ENCODE assay signal across 11 cellular contexts in genomic region chr7:27640914-27641570, GRCh38. TPM values are rescaled to one million over a fixed set of nuclear protein-coding genes. Genes with fewer than 3 reads are reported as not detected.
DNase-seq lines count a peak whose midpoint lies in the region; ATAC-seq, FAIRE-seq and TF ChIP-seq lines count a peak whose summit lies in the region.
"Had no signal": no experiment of that assay in that cellular context is flagged by ENCODE, and none has a peak within 500 bp of the region (broad histone marks: within the 10 kb centered on the region; RNA-seq: fewer than 3 reads in every experiment).

No MANE protein-coding gene starts in this region.

- H3K4me1 ChIP-seq in psoas muscle (peaks cover 13% of the 10 kb centered on the region), kidney (ENCODE audit: control insufficient read depth in 1 of 2, insufficient read depth in 1 of 2, low read depth in 1 of 2, low read length in 2 of 2) (peaks cover 2 to 17% of the 10 kb centered on the region in 2 donors)

- no peak overlapping the region for H3K9ac ChIP-seq in kidney (ENCODE audit: low read length in 2 of 2)

- WGBS in psoas muscle, 3 donors, result 18 to 29% (median 21%) methylated on average over 5 of the region's 5 CpGs

- H3K27ac ChIP-seq in psoas muscle (peak overlapping the region; percentile 37), kidney (ENCODE audit: low read depth in 2 of 2, low read length in 2 of 2) (no peak overlapping the region)

- no peaks in the 10 kb centered on the region for H3K27me3 ChIP-seq in psoas muscle (ENCODE audit: insufficient read depth in 3 of 3, low read length in 2 of 3)

- no peak for FAIRE-seq in kidney (lab: Jason Lieb, UNC)
- FAIRE-seq: G401.6 had no signal

- H3K4me1 Mint-ChIP-seq in activated T-cell treated with anti-CD3 and anti-CD28 coated beads, Interleukin-2, amount 50 U/mL, for 4 hours (ENCODE audit: low read depth), result peaks cover 20% of the 10 kb centered on the region

- no peak for TF ChIP-seq CTCF in GM12865 (IDR thresholded peaks at IDR 0.05; ENCODE audit: insufficient read depth, low read depth, low read length, missing control alignments)
- TF ChIP-seq CTCF in fibroblast of mammary gland (conservative IDR thresholded peaks at IDR 0.05; ENCODE audit: control insufficient read depth, insufficient read depth, low read depth, low read length), result no peak
- no peak for TF ChIP-seq CTCF in psoas muscle (IDR thresholded peaks at IDR 0.05)
- TF ChIP-seq CTCF in kidney (IDR thresholded peaks at IDR 0.05; ENCODE audit: borderline replicate concordance, extremely low read depth, insufficient read depth), result no peak

- no peaks in the 10 kb centered on the region for H3K36me3 ChIP-seq in psoas muscle (ENCODE audit: insufficient read depth in 1 of 2, low read depth in 1 of 2)
- H3K36me3 ChIP-seq in kidney (ENCODE audit: control insufficient read depth in 1 of 2, insufficient read depth in 2 of 2, low read length in 2 of 2), result no peaks in the 10 kb centered on the region

- H3K4me3 Mint-ChIP-seq in activated T-cell treated with anti-CD3 and anti-CD28 coated beads, Interleukin-2, amount 50 U/mL, for 4 hours, result no peak overlapping the region
- H3K4me3 Mint-ChIP-seq: activated B cell treated with CpG ODN at 0.5 μM for 24 hours had no signal

- H3K36me3 Mint-ChIP-seq in activated T-cell treated with anti-CD3 and anti-CD28 coated beads, Interleukin-2, amount 50 U/mL, for 4 hours (ENCODE audit: insufficient read depth), result peaks cover 13% of the 10 kb centered on the region

- peak; percentile 42 for DNase-seq in GM12865 (ENCODE audit: low read depth)
- peak; percentile 60 for DNase-seq in fibroblast of mammary gland (ENCODE audit: low read depth)
- no peak for DNase-seq in psoas muscle
- no peak for DNase-seq in DMS 273 treated with DMSO at 0.1 percent for 48 hours (lab: John Stamatoyannopoulos, UW)
- DNase-seq in kidney, result no peak
- no peak for DNase-seq in NCI-H526 treated with DMSO at 0.1 percent for 48 hours (lab: John Stamatoyannopoulos, UW)
- DNase-seq in activated T-cell treated with anti-CD3 and anti-CD28 coated beads, Interleukin-2, amount 50 U/mL, for 4 hours, result no peak
- DNase-seq: activated B cell treated with CpG ODN at 0.5 μM for 24 hours, cerebellar nuclear complex had no signal

- intact Hi-C loops in psoas muscle (cut with DNase I) (no loop called here), kidney (cut with DNase I) (no loop called here)

- H3K4me3 ChIP-seq in GM12865 (ENCODE audit: low read depth, low read length), result peak overlapping the region; percentile 31; the same call in 1 of the 2 replicates
- H3K4me3 ChIP-seq in fibroblast of mammary gland (ENCODE audit: control insufficient read depth, low read depth, low read length), result no peak overlapping the region
- no peak overlapping the region for H3K4me3 ChIP-seq in psoas muscle
- H3K4me3 ChIP-seq in kidney (ENCODE audit: low read length in 2 of 2), result peak overlapping the region in 1 of 2 donors; percentile 16

- ATAC-seq in psoas muscle, result peak in 3 of 4 donors; percentile 40 to 73 (median 53)
- no peak for ATAC-seq in activated T-cell treated with anti-CD3 and anti-CD28 coated beads, Interleukin-2, amount 50 U/mL, for 4 hours

- peaks cover 4% of the 10 kb centered on the region for H3K9me3 Mint-ChIP-seq in activated T-cell treated with anti-CD3 and anti-CD28 coated beads, Interleukin-2, amount 50 U/mL, for 4 hours
- H3K9me3 Mint-ChIP-seq: activated B cell treated with CpG ODN at 0.5 μM for 24 hours had no signal

- H3K9me3 ChIP-seq in psoas muscle (no peaks in the 10 kb centered on the region), kidney (ENCODE audit: control insufficient read depth in 1 of 2, low read length in 2 of 2) (no peaks in the 10 kb centered on the region)

- H3K27me3 Mint-ChIP-seq in activated T-cell treated with anti-CD3 and anti-CD28 coated beads, Interleukin-2, amount 50 U/mL, for 4 hours (ENCODE audit: low read depth), result no peaks in the 10 kb centered on the region
- H3K27me3 Mint-ChIP-seq: activated B cell treated with CpG ODN at 0.5 μM for 24 hours had no signal

TF ChIP-seq in PFSK-1, 5 proteins besides CTCF, POLR2A, EP300 and RAD21:
- TF ChIP-seq FOXP2 (optimal IDR thresholded peaks at IDR 0.05; ENCODE audit: borderline replicate concordance, extremely low read depth, extremely low read length, insufficient read depth), result no peak
- TF ChIP-seq TAF1 (IDR thresholded peaks at IDR 0.05; ENCODE audit: borderline replicate concordance, insufficient read depth, low read length), result 0 out of 2 replicates have a peak, but pooled peaks have one; percentile 25
- TF ChIP-seq POLR2AphosphoS5 (IDR thresholded peaks at IDR 0.05; ENCODE audit: low read depth, low read length), result no peak
- TF ChIP-seq REST (IDR thresholded peaks at IDR 0.05; ENCODE audit: insufficient read depth in 1 of 2, low read depth in 2 of 2, low read length in 2 of 2), result no peak
- TF ChIP-seq SIN3A (IDR thresholded peaks at IDR 0.05; ENCODE audit: borderline replicate concordance, insufficient read depth, low read length), result peak; percentile 90; the same call in 1 of the 2 replicates

RNA-seq across cellular contexts. Expression of gene HIBADH, which starts 21.6 kb away (rescaled TPM):
- polyA plus RNA-seq in PFSK-1 (2012; ENCODE audit: insufficient read length, low read depth), result 17.5 TPM
- total RNA-seq in psoas muscle (10 to 100 TPM; 43.3 to 67.7 (median 51.9) TPM), kidney (42.6 TPM)
- polyA plus RNA-seq in psoas muscle (10 to 100 TPM; 25.2 to 59.7 (median 41.5) TPM), kidney (ENCODE audit: insufficient read depth, low read depth, low replicate concordance) (160 TPM)
- 10 to 100 TPM in 2 of 3 donors, 1 to 10 TPM in 1; 9.8 to 10.9 (median 10.8) TPM for total RNA-seq in activated T-cell treated with anti-CD3 and anti-CD28 coated beads, Interleukin-2, amount 50 U/mL, for 4 hours

Comparison
In these comparisons a context has a peak if more than half of its experiments do, and no peak if none do; other contexts are left out.
1. DNase-seq: peak in GM12865 (single experiment) and fibroblast of mammary gland (single experiment); none in psoas muscle (0 of 2), DMS 273 treated with DMSO at 0.1 percent for 48 hours (single experiment), kidney (single experiment), NCI-H526 treated with DMSO at 0.1 percent for 48 hours (single experiment) and activated T-cell treated with anti-CD3 and anti-CD28 coated beads, Interleukin-2, amount 50 U/mL, for 4 hours (single experiment).
2. ATAC-seq: peak in psoas muscle (3 of 4); none in activated T-cell treated with anti-CD3 and anti-CD28 coated beads, Interleukin-2, amount 50 U/mL, for 4 hours (0 of 2).